23 cellular contexts compared by ENCODE assay signal in the genomic region with DNA sequence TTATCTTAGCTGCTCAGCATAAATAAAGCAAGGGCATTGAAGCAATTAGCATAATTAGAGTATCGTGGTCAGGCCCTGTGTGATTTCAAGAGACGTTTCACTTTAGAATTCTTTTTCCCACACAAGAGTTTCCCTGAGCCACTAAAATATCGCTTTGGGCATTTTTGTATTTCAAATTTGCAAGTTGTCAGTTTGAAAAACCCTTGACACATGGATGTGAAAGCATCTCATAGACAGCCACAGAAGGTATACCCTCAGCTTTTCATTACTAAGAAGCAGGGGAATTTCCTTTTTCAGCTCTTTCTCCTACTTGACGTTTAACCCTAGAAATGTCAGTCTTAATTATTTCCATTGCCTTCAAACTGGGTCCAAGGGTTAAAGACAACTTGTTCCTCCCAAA.
"Had no signal": no experiment of that assay in that cellular context is flagged by ENCODE, and none has a peak within 500 bp of the region (broad histone marks: within the 10 kb centered on the region; RNA-seq: fewer than 3 reads in every experiment).

No MANE protein-coding gene starts in this region.

- H3K9ac ChIP-seq: SK-N-SH had no signal

- H3K4me1 ChIP-seq: Peyer's patch, SJCRH30 had no signal

- DNase-seq: activated CD4-positive, alpha-beta T cell treated with anti-CD3 and anti-CD28 coated beads for 36 hours; activated CD8-positive, alpha-beta memory T cell treated with anti-CD3 and anti-CD28 coated beads, Interleukin-2, amount 50 U/mL, for 4 hours; activated CD8-positive, alpha-beta T cell treated with anti-CD3 and anti-CD28 coated beads for 36 hours; activated gamma-delta T cell treated with Interleukin-2 at 50 U/mL for 16 hours; activated naive CD4-positive, alpha-beta T cell treated with anti-CD3 and anti-CD28 coated beads, Interleukin-2, amount 10 ng/mL, durations not matched to agents 7 days and 5 days; activated naive CD8-positive, alpha-beta T cell treated with anti-CD3 and anti-CD28 coated beads for 36 hours; activated T-cell treated with anti-CD3 and anti-CD28 coated beads, Interleukin-2, amount 50 U/mL, for 72 hours; brain microvascular endothelial cell; MG63; NCI-H2029 treated with DMSO at 0.1 percent for 48 hours; NCI-H2227 treated with DMSO at 0.1 percent for 48 hours; NCI-H446 treated with DMSO at 0.1 percent for 48 hours; NCI-H524 treated with DMSO at 0.1 percent for 48 hours; NCI-H774; NK-92 treated with Interleukin-12 subunit alpha and Interleukin-12 subunit beta, amount 100 ng/mL, for 24 hours; Peyer's patch; Right ventricle myocardium superior; SJCRH30; SK-N-SH; T-helper 1 cell had no signal

- H3K4me2 ChIP-seq: SK-N-SH had no signal

- H3K36me3 ChIP-seq: brain microvascular endothelial cell, cardiac muscle cell, MG63, Peyer's patch, SJCRH30 had no signal

- H3K27ac ChIP-seq: brain microvascular endothelial cell, cardiac muscle cell, Peyer's patch, RWPE1, SJCRH30, VCaP had no signal

- H3K27me3 ChIP-seq: brain microvascular endothelial cell, cardiac muscle cell, MG63, Peyer's patch, SJCRH30 had no signal

- H3K4me3 ChIP-seq: cardiac muscle cell, MG63, Peyer's patch, SJCRH30 had no signal

- ATAC-seq: activated CD4-positive, alpha-beta T cell treated with anti-CD3 and anti-CD28 coated beads for 36 hours; activated CD8-positive, alpha-beta T cell treated with anti-CD3 and anti-CD28 coated beads for 36 hours; activated T-cell treated with anti-CD3 and anti-CD28 coated beads, Interleukin-2, amount 50 U/mL, for 72 hours had no signal
